ENCODE assay signal across 1 cellular context in genomic region chr11:64321026-64321425, GRCh38.
TF ChIP-seq lines count a peak whose summit lies in the region.

No MANE protein-coding gene starts in this region.

TF ChIP-seq in WTC11, 78 proteins besides CTCF, POLR2A, EP300 and RAD21 (continued from another document):
- TF ChIP-seq STAT6 (CRISPR knock-in tag; conservative IDR thresholded peaks at IDR 0.05; ENCODE audit: low read depth) = no peak
- no peak for TF ChIP-seq NR1H2 (CRISPR knock-in tag; IDR thresholded peaks at IDR 0.05)
- no peak for TF ChIP-seq PRDM15 (CRISPR knock-in tag; IDR thresholded peaks at IDR 0.05)
